ENCODE assay signal across 15 cellular contexts in the genomic region with DNA sequence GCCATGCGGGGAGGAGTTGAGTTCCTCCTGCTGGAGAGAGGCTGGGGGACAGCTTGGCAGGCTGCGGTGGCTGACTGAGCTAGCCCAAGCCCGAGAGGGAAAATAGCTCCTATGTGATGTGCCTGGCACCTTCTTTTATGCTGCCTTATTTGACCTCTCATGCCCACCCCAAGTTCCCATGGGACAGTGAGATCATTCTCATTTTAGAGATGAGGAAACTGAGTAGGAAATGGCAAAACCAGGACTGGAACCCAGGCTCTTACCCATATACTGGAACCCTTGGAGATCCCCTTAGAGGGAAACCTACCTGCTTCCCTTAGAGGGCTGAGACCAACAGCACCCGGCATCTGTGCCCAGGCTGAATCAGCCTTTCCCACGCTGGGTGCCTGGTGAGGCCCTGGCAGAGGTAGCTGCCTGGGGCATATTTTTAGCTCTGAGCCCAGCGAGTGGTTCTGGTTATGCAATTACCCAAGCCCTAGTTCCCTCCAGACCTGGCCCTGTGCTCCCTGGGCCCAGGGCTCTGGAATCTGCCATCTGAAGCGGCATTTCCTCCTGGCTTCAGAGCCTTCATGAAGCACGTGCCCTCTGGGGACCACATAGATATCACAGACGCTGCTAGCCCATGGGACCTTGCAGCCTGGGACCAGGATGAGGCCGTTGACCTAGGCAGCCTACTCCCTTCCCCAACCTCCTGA. TPM values are rescaled to one million over a fixed set of nuclear protein-coding genes. Genes with fewer than 3 reads are reported as not detected.
DNase-seq lines count a peak whose midpoint lies in the region; ATAC-seq and TF ChIP-seq lines count a peak whose summit lies in the region.
"Had no signal": no experiment of that assay in that cellular context is flagged by ENCODE, and none has a peak within 500 bp of the region (broad histone marks: within the 10 kb centered on the region; RNA-seq: fewer than 3 reads in every experiment).

No MANE protein-coding gene starts in this region.

- H3K36me3 ChIP-seq in breast epithelium (no peaks in the 10 kb centered on the region), sigmoid colon (no peaks in the 10 kb centered on the region)
- H3K36me3 ChIP-seq: cardiac muscle cell, tibial nerve had no signal

- WGBS in sigmoid colon, 2 donors = 86 to 91% methylated on average over 10 of the region's 10 CpGs

- H3K9me3 ChIP-seq in breast epithelium = no peaks in the 10 kb centered on the region
- H3K9me3 ChIP-seq in sigmoid colon = no peaks in the 10 kb centered on the region
- H3K9me3 ChIP-seq: tibial nerve had no signal

- intact Hi-C loops in breast epithelium (cut with DNase I; ENCODE audit: low total_unique reads) (loop anchor here (5.0 kb wide), 1 partner anchor 67 kb away; no protein-coding TSS in a partner anchor), sigmoid colon (cut with DNase I) (loop anchor here (5.0 kb wide), 2 partner anchors 38 to 68 kb away; no protein-coding TSS in a partner anchor)

- H3K4me1 ChIP-seq in breast epithelium (no peaks in the 10 kb centered on the region), sigmoid colon (peaks cover 0 to 77% (median 73%) of the 10 kb centered on the region in 4 donors)

- CTCF ChIA-PET in WTC11 (lab: Charles Lee) = interaction anchor here (1.0 to 1.2 kb wide), 2 partner anchors 24 to 112 kb away, joined by 3 read pairs; no protein-coding TSS in a partner anchor

- TF ChIP-seq POLR2A in breast epithelium (IDR thresholded peaks at IDR 0.05) (no peak), sigmoid colon (IDR thresholded peaks at IDR 0.05) (no peak)

- no peak overlapping the region for H3K27ac Mint-ChIP-seq in WTC11
- H3K27ac Mint-ChIP-seq: activated naive CD4-positive, alpha-beta T cell treated with anti-CD3 and anti-CD28 coated beads, Interleukin-2, amount 50 U/mL, for 24 hours; T-helper 1 cell treated with Interleukin-12 subunit alpha and Interleukin-12 subunit beta and Interleukin-4 antibody, amounts not matched to agents 30 μg/mL and 1 μg/mL, for 36 hours had no signal

- H3K27ac ChIP-seq in breast epithelium (peak overlapping the region; percentile 9 to 21), sigmoid colon (peak overlapping the region in 3 of 4 donors; percentile 46 to 77 (median 77))
- H3K27ac ChIP-seq: cardiac muscle cell had no signal

- no peak overlapping the region for H3K4me3 Mint-ChIP-seq in WTC11
- H3K4me3 Mint-ChIP-seq: activated naive CD4-positive, alpha-beta T cell treated with anti-CD3 and anti-CD28 coated beads, Interleukin-2, amount 50 U/mL, for 24 hours; T-helper 1 cell treated with Interleukin-12 subunit alpha and Interleukin-12 subunit beta and Interleukin-4 antibody, amounts not matched to agents 30 μg/mL and 1 μg/mL, for 36 hours had no signal

- no peaks in the 10 kb centered on the region for H3K4me1 Mint-ChIP-seq in WTC11
- H3K4me1 Mint-ChIP-seq: activated naive CD4-positive, alpha-beta T cell treated with anti-CD3 and anti-CD28 coated beads, Interleukin-2, amount 50 U/mL, for 24 hours had no signal

- DNase-seq in EH (ENCODE audit: low read depth) (peak; percentile 56), breast epithelium (ENCODE audit: low spot score in 2 of 2) (peak in 1 of 2 donors; percentile 34), left lobe of liver (ENCODE audit: low spot score) (peak; percentile 86), sigmoid colon (peak; percentile 81), WTC11 (ENCODE audit: low spot score) (no peak), HuH-7.5 (ENCODE audit: low spot score) (no peak)
- DNase-seq: NCI-H2029 treated with DMSO at 0.1 percent for 48 hours, NCI-H82, RPMI8226 had no signal

- no peaks in the 10 kb centered on the region for H3K27me3 Mint-ChIP-seq in WTC11 (ENCODE audit: low read depth)
- H3K27me3 Mint-ChIP-seq: activated naive CD4-positive, alpha-beta T cell treated with anti-CD3 and anti-CD28 coated beads, Interleukin-2, amount 50 U/mL, for 24 hours had no signal

- peak; percentile 68 for ATAC-seq in left lobe of liver
- no peak for ATAC-seq in WTC11
- no peak for ATAC-seq in HG02973 (IDR thresholded peaks at IDR 0.05; ENCODE audit: unreplicated experiment)
- ATAC-seq in HG02970 (IDR thresholded peaks at IDR 0.05; ENCODE audit: low FRiP score, unreplicated experiment) = no peak

- POLR2A ChIA-PET in WTC11 (lab: Charles Lee) = no interaction called here

- H3K27me3 ChIP-seq in breast epithelium = no peaks in the 10 kb centered on the region
- no peaks in the 10 kb centered on the region for H3K27me3 ChIP-seq in sigmoid colon
- H3K27me3 ChIP-seq: cardiac muscle cell, tibial nerve had no signal

- no peak for TF ChIP-seq CTCF in breast epithelium (IDR thresholded peaks at IDR 0.05)
- no peak for TF ChIP-seq CTCF in sigmoid colon (IDR thresholded peaks at IDR 0.05)
- TF ChIP-seq CTCF in WTC11 (IDR thresholded peaks at IDR 0.05) = no peak

- TF ChIP-seq EP300 in sigmoid colon (IDR thresholded peaks at IDR 0.05) = no peak

- H3K4me3 ChIP-seq in breast epithelium (no peak overlapping the region), sigmoid colon (no peak overlapping the region)
- H3K4me3 ChIP-seq: cardiac muscle cell, tibial nerve had no signal

- no peaks in the 10 kb centered on the region for H3K9me3 Mint-ChIP-seq in WTC11
- H3K9me3 Mint-ChIP-seq: activated naive CD4-positive, alpha-beta T cell treated with anti-CD3 and anti-CD28 coated beads, Interleukin-2, amount 50 U/mL, for 24 hours; T-helper 1 cell treated with Interleukin-12 subunit alpha and Interleukin-12 subunit beta and Interleukin-4 antibody, amounts not matched to agents 30 μg/mL and 1 μg/mL, for 36 hours had no signal

- H3K36me3 Mint-ChIP-seq in WTC11 = no peaks in the 10 kb centered on the region; the same call in 1 of the 2 replicates
- H3K36me3 Mint-ChIP-seq: activated naive CD4-positive, alpha-beta T cell treated with anti-CD3 and anti-CD28 coated beads, Interleukin-2, amount 50 U/mL, for 24 hours had no signal

TF ChIP-seq in WTC11, 78 proteins besides CTCF, POLR2A, EP300 and RAD21:
- TF ChIP-seq ZNF423 (CRISPR knock-in tag; IDR thresholded peaks at IDR 0.05) = no peak

RNA-seq across cellular contexts. Expression of gene COL27A1, which starts 23.6 kb away (rescaled TPM):
- 10 to 100 TPM in 1 of 3 donors, 1 to 10 TPM in 2; 3.5 to 22.0 (median 6.7) TPM for total RNA-seq in breast epithelium
- total RNA-seq in left lobe of liver = 51.0 TPM
- total RNA-seq in sigmoid colon = 10 to 100 TPM in 1 of 4 donors, 1 to 10 TPM in 3; 2.0 to 13.3 (median 7.1) TPM
- 1 to 10 TPM; 1.4 to 5.5 (median 1.8) TPM for polyA plus RNA-seq in sigmoid colon
- 34.5 to 47.5 TPM (median 36.9 TPM) in 3 replicates for total RNA-seq in WTC11 (2021)

Comparison
In these comparisons a context has a peak if more than half of its experiments do, and no peak if none do; other contexts are left out.
1. DNase-seq: peak in EH (single experiment), left lobe of liver (single experiment) and sigmoid colon (single experiment); none in WTC11 (single experiment) and HuH-7.5 (single experiment).